In the genomic region with DNA sequence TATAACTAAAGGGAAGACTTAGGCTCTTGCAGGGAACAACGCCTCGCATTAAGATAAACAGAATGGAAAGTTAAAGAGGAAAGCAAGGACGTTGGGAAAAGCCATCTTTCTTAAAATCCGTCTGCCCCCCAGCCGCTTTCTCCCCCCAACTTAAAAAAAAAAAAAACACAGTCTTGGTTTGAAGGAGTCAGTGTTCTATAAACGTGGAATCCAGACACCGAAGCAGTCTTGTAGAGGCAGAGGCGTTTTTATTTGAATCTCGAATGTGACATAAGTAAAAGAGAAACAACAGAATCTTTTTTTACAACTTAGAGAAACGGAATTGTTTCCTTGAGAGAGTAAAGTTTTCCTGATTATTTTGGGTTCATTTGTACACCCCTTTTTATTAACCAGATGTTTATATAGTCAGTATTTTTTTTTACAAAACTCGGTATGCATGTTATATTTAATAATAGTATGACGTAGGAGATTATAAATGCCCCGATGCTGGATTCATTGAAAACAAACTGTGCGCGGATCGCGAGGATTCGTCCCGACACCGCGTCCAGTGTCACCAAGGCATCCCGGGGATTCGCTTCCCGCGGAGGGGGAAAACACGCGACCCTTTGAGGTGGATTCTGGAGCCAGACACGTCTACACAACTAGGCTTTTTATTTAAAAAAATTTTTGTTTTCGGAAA, we compare ENCODE assay signal across 8 cellular contexts. TPM values are rescaled to one million over a fixed set of nuclear protein-coding genes. Genes with fewer than 3 reads are reported as not detected.
A peak's percentile ranks its signal among the peaks of the same experiment; 100 is the strongest.
DNase-seq lines count a peak whose midpoint lies in the region; ATAC-seq and TF ChIP-seq lines count a peak whose summit lies in the region.

No MANE protein-coding gene starts in this region.

- no peak for DNase-seq in Calu3
- peak; percentile 29 for DNase-seq in LHCN-M2 (ENCODE audit: low read depth)
- DNase-seq in body of pancreas: peak in 3 of 4 donors; percentile 16 to 44 (median 41)
- no peak for DNase-seq in left lung
- DNase-seq in NCI-H187 (lab: John Stamatoyannopoulos, UW): no peak
- no peak for DNase-seq in GF-D8 (lab: John Stamatoyannopoulos, UW)

- H3K4me3 Mint-ChIP-seq in Calu3 (ENCODE audit: low read depth, unreplicated experiment): peak overlapping the region; percentile 88

- peak overlapping the region; percentile 14 to 40 for H3K4me3 ChIP-seq in body of pancreas
- H3K4me3 ChIP-seq in left lung: peak overlapping the region; percentile 55 to 63
- peak overlapping the region; percentile 73 for H3K4me3 ChIP-seq in thymus (ENCODE audit: low read length)

- H3K9me3 ChIP-seq in body of pancreas (no peaks in the 10 kb centered on the region), left lung (no peaks in the 10 kb centered on the region), thymus (ENCODE audit: control insufficient read depth) (peaks cover 1% of the 10 kb centered on the region)

- ATAC-seq in body of pancreas: no peak
- no peak for ATAC-seq in left lung
- ATAC-seq in GM21390 (IDR thresholded peaks at IDR 0.05; ENCODE audit: unreplicated experiment): no peak

- no peaks in the 10 kb centered on the region for H3K27me3 ChIP-seq in body of pancreas
- H3K27me3 ChIP-seq in left lung: peaks cover 3 to 100% of the 10 kb centered on the region in 2 donors
- H3K27me3 ChIP-seq in thymus (ENCODE audit: control insufficient read depth, insufficient read depth): peaks cover 90% of the 10 kb centered on the region

- peaks cover 9% of the 10 kb centered on the region for H3K4me1 Mint-ChIP-seq in Calu3 (ENCODE audit: low read depth, unreplicated experiment)

- H3K4me1 ChIP-seq in body of pancreas (peaks cover 13% of the 10 kb centered on the region), left lung (peaks cover 0 to 55% of the 10 kb centered on the region in 2 donors), thymus (ENCODE audit: control insufficient read depth, insufficient read depth, low read length) (peaks cover 24% of the 10 kb centered on the region)

- no TSS peak for BruUV-seq in Calu3 (replicated peaks; lab: Mats Ljungman, UMichigan)

- no peaks in the 10 kb centered on the region for H3K27me3 Mint-ChIP-seq in Calu3 (ENCODE audit: unreplicated experiment)

- no peak for TF ChIP-seq POLR2A in body of pancreas (IDR thresholded peaks at IDR 0.05)

- no peak for TF ChIP-seq CTCF in Calu3 (IDR thresholded peaks at IDR 0.05; ENCODE audit: unreplicated experiment)
- TF ChIP-seq CTCF in body of pancreas (IDR thresholded peaks at IDR 0.05): no peak
- TF ChIP-seq CTCF in left lung (IDR thresholded peaks at IDR 0.05): no peak

- H3K27ac ChIP-seq in body of pancreas (peak overlapping the region in 3 of 4 donors; percentile 88 to 93 (median 92)), left lung (peak overlapping the region; percentile 82 to 84), thymus (ENCODE audit: low read depth) (no peak overlapping the region)

- intact Hi-C loops in Calu3 (cut with micrococcal nuclease; ENCODE audit: unreplicated experiment): no loop called here
- intact Hi-C loops in body of pancreas (cut with DNase I): no loop called here
- intact Hi-C loops in left lung (cut with DNase I): loop anchor here in 1 of 2 donors (10.0 kb wide), 1 partner anchor 195 kb away; the partner anchor contains the start of gene FANCC

- peaks cover 64% of the 10 kb centered on the region for H3K36me3 Mint-ChIP-seq in Calu3 (ENCODE audit: insufficient read depth, unreplicated experiment)

- peak overlapping the region; percentile 68 for H3K27ac Mint-ChIP-seq in Calu3 (ENCODE audit: unreplicated experiment)

- 0 to 1% methylated on average over 29 of the region's 29 CpGs for WGBS in body of pancreas, 2 donors
- 2% methylated on average over 29 of the region's 29 CpGs for WGBS in thymus

- CTCF ChIA-PET in Calu3 (lab: Charles Lee): interaction anchor here (0.8 kb wide), 1 partner anchor 158 kb away, joined by 3 read pairs; no protein-coding TSS in a partner anchor

- no peaks in the 10 kb centered on the region for H3K9me3 Mint-ChIP-seq in Calu3 (ENCODE audit: low read depth, unreplicated experiment)

- H3K36me3 ChIP-seq in body of pancreas (replicated peaks in 1 of 2; ENCODE audit: insufficient read depth in 1 of 2, low read depth in 2 of 2) (no peaks in the 10 kb centered on the region), left lung (no peaks in the 10 kb centered on the region), thymus (ENCODE audit: control insufficient read depth, insufficient read depth) (no peaks in the 10 kb centered on the region)

RNA-seq across cellular contexts. Expression of gene PTCH1, which starts 6.8 kb away (rescaled TPM):
- total RNA-seq in Calu3 (2022): 7.6 and 9.5 TPM in 2 replicates
- 3.6 and 3.8 TPM in 2 replicates for total RNA-seq in LHCN-M2 (2014; rRNA removed)
- polyA plus RNA-seq in LHCN-M2 (2012): 0.95 TPM
- 10 to 100 TPM in 1 of 2 donors, 1 to 10 TPM in 1; 8.3 to 47.5 TPM for total RNA-seq in body of pancreas
- total RNA-seq in left lung: 10 to 100 TPM; 19.7 to 29.9 TPM
- polyA plus RNA-seq in thymus: 3.4 TPM

Comparison
In these comparisons a context has a peak if more than half of its experiments do, and no peak if none do; other contexts are left out.
1. DNase-seq: peak in LHCN-M2 (single experiment) and body of pancreas (3 of 4); none in Calu3 (single experiment), left lung (0 of 2), NCI-H187 (0 of 2) and GF-D8 (single experiment).
2. Peak in every context shown above with its lines, with median percentiles within 50 percentile points of each other: H3K4me3 ChIP-seq.